Comparison of ENCODE assay signal across 11 cellular contexts in the genomic region with DNA sequence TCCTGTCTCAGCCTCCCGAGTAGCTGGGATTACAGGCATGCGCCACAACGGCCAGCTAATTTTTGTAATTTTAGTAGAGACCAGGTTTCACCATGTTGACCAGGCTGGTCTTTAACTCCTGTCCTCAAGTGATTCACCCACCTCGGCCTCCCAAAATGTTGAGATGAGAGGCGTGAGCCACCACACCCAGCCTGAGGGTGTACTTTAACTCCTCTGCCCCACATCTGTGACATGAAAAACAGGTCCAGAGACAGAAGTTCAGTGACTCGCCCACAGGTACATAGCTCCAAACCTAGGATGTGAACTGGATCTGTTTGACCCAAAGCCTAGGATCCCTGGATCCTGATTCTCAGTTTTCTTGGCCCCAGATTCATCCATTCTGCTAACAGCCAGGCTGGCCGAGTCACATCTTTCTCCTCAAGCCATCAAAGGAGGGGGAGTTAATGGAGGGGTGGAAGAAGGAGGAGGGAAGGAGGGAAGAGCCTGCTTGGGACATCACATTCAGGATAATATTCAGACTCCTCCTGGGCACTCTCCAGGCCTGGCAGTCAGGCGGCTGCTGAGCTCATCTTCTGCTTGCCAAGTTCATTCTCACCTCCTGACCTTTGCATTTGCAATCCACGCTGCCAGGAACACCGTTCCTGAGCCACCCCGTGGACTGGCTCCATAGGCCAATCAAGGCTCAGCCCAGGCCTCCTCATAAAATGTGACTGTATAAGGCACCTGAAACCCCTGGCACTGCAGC. TPM values are rescaled to one million over a fixed set of nuclear protein-coding genes. Genes with fewer than 3 reads are reported as not detected.
DNase-seq lines count a peak whose midpoint lies in the region; ATAC-seq, FAIRE-seq and TF ChIP-seq lines count a peak whose summit lies in the region.
"Had no signal": no experiment of that assay in that cellular context is flagged by ENCODE, and none has a peak within 500 bp of the region (broad histone marks: within the 10 kb centered on the region; RNA-seq: fewer than 3 reads in every experiment).

No MANE protein-coding gene starts in this region.

- peak overlapping the region; percentile 50 for H2AFZ ChIP-seq in parathyroid adenoma

- H3K27ac ChIP-seq in C4-2B (peak overlapping the region; percentile 91), VCaP (peak overlapping the region; percentile 79), parathyroid adenoma (peak overlapping the region; percentile 13)
- H3K27ac ChIP-seq: SK-N-MC had no signal

- no peak overlapping the region for H3K9ac ChIP-seq in parathyroid adenoma

- H3K27me3 ChIP-seq in parathyroid adenoma (ENCODE audit: control insufficient read depth, insufficient read depth, low read length): no peaks in the 10 kb centered on the region

- H3K4me1 ChIP-seq in parathyroid adenoma: peaks cover 5% of the 10 kb centered on the region

- intact Hi-C loops in Right ventricle myocardium superior (cut with DNase I): no loop called here

- H3K9me3 ChIP-seq in parathyroid adenoma (ENCODE audit: control insufficient read depth, low read length): no peaks in the 10 kb centered on the region

- no peak for TF ChIP-seq CTCF in C4-2B (conservative IDR thresholded peaks at IDR 0.05)
- TF ChIP-seq CTCF in VCaP (conservative IDR thresholded peaks at IDR 0.05): no peak
- no peak for TF ChIP-seq CTCF in parathyroid adenoma (IDR thresholded peaks at IDR 0.05)

- H3K4me3 ChIP-seq in parathyroid adenoma (ENCODE audit: low read depth, low read length): no peak overlapping the region
- H3K4me3 ChIP-seq: SK-N-MC had no signal

- peak; percentile 71 for ATAC-seq in Right ventricle myocardium superior (ENCODE audit: poor library complexity)
- no peak for ATAC-seq in GM21576 (IDR thresholded peaks at IDR 0.05; ENCODE audit: unreplicated experiment)
- ATAC-seq: stimulated activated effector memory CD8-positive, alpha-beta T cell treated with anti-CD3 and anti-CD28 coated beads, Interleukin-12 subunit alpha, Interleukin-12 subunit beta, amount 100 ng/mL, for 72 hours had no signal

- DNase-seq in Right ventricle myocardium superior (peak; percentile 82), NCI-H510A (lab: John Stamatoyannopoulos, UW) (no peak), NCI-H1092 treated with DMSO at 0.1 percent for 48 hours (lab: John Stamatoyannopoulos, UW) (no peak), GM12892 (ENCODE audit: insufficient read length) (no peak)
- DNase-seq: DMS153 had no signal

- H3K79me2 ChIP-seq in parathyroid adenoma: no peaks in the 10 kb centered on the region

- no peak for FAIRE-seq in GM12892 (lab: Jason Lieb, UNC)

- H3K4me2 ChIP-seq in parathyroid adenoma (ENCODE audit: low read length): no peak overlapping the region

- H3K36me3 ChIP-seq in parathyroid adenoma (ENCODE audit: control insufficient read depth, insufficient read depth, low read length): no peaks in the 10 kb centered on the region

- TF ChIP-seq POLR2A in GM12892 (IDR thresholded peaks at IDR 0.05; ENCODE audit: low read depth, low read length): no peak

RNA-seq across cellular contexts. Expression of gene SPC24, which starts 3.1 kb away (rescaled TPM):
- 6.7 TPM for total RNA-seq in Right ventricle myocardium superior
- 20.6 TPM for polyA plus RNA-seq in GM12892 (2012; ENCODE audit: missing spikeins)

RNA-seq across cellular contexts. Expression of gene KANK2, which starts 44.9 kb away (rescaled TPM):
- total RNA-seq in Right ventricle myocardium superior: 383 TPM
- 12.1 TPM for polyA plus RNA-seq in GM12892 (2012; ENCODE audit: missing spikeins)

Comparison
In these comparisons a context has a peak if more than half of its experiments do, and no peak if none do; other contexts are left out.
1. H3K27ac ChIP-seq: peak in every context shown above with its lines; median percentile 91 in C4-2B; 79 in VCaP; 13 in parathyroid adenoma.